8 cellular contexts compared by ENCODE assay signal in genomic region chr22:39471421-39472141, GRCh38. TPM values are rescaled to one million over a fixed set of nuclear protein-coding genes. Genes with fewer than 3 reads are reported as not detected.
DNase-seq lines count a peak whose midpoint lies in the region; ATAC-seq and TF ChIP-seq lines count a peak whose summit lies in the region.

No MANE protein-coding gene starts in this region.

- no peaks in the 10 kb centered on the region; the same call in 1 of the 2 replicates for H3K36me3 ChIP-seq in WERI-Rb-1
- no peaks in the 10 kb centered on the region for H3K36me3 ChIP-seq in suprapubic skin

- ATAC-seq in HG02981 (IDR thresholded peaks at IDR 0.05; ENCODE audit: unreplicated experiment) = peak; percentile 61

- peaks cover 47% of the 10 kb centered on the region for H3K4me1 ChIP-seq in suprapubic skin

- no peak for TF ChIP-seq POLR2A in suprapubic skin (IDR thresholded peaks at IDR 0.05)

- DNase-seq in NCI-H82 (lab: John Stamatoyannopoulos, UW) (peak; percentile 22), NCI-H82 treated with DMSO at 0.1 percent for 48 hours (lab: John Stamatoyannopoulos, UW; ENCODE audit: unreplicated experiment) (no peak), WERI-Rb-1 (peak; percentile 30), hepatic stellate cell (ENCODE audit: low spot score) (peak; percentile 93), suprapubic skin (ENCODE audit: low spot score in 2 of 2) (no peak), retina (no peak), NCI-H1092 (lab: John Stamatoyannopoulos, UW) (no peak)

- H3K27ac ChIP-seq in WERI-Rb-1 (peak overlapping the region; percentile 88), suprapubic skin (peak overlapping the region; percentile 70)

- TF ChIP-seq CTCF in WERI-Rb-1 (IDR thresholded peaks at IDR 0.05; ENCODE audit: low read depth, low read length) (no peak), suprapubic skin (IDR thresholded peaks at IDR 0.05) (no peak)

- no peaks in the 10 kb centered on the region for H3K27me3 ChIP-seq in WERI-Rb-1 (ENCODE audit: insufficient read depth, low read depth, severe bottlenecking)
- H3K27me3 ChIP-seq in suprapubic skin = no peaks in the 10 kb centered on the region

- 40% methylated on average over 13 of the region's 13 CpGs for WGBS in suprapubic skin

- H3K4me3 ChIP-seq in WERI-Rb-1 (ENCODE audit: low read depth, low read length) (no peak overlapping the region), suprapubic skin (no peak overlapping the region)

- H3K9me3 ChIP-seq in WERI-Rb-1 (ENCODE audit: severe bottlenecking) (no peaks in the 10 kb centered on the region), suprapubic skin (no peaks in the 10 kb centered on the region)

- TF ChIP-seq EP300 in suprapubic skin (IDR thresholded peaks at IDR 0.05) = no peak

RNA-seq across cellular contexts. Expression of gene MGAT3, which starts 14.8 kb away (rescaled TPM):
- 1 to 10 TPM; 2.2 to 3.7 (median 3.0) TPM for total RNA-seq in suprapubic skin

RNA-seq across cellular contexts. Expression of gene MIEF1, which starts 30.5 kb away (rescaled TPM):
- 10 to 100 TPM; 19.2 to 23.6 (median 23.4) TPM for total RNA-seq in suprapubic skin

RNA-seq across cellular contexts. Expression of gene ATF4, which starts 48.8 kb away (rescaled TPM):
- total RNA-seq in suprapubic skin = 100 to 1,000 TPM; 234 to 335 (median 284) TPM

Comparison
In these comparisons a context has a peak if more than half of its experiments do, and no peak if none do; other contexts are left out.
1. DNase-seq: peak in NCI-H82 (single experiment), WERI-Rb-1 (single experiment) and hepatic stellate cell (single experiment); none in NCI-H82 treated with DMSO at 0.1 percent for 48 hours (single experiment), suprapubic skin (0 of 2), retina (single experiment) and NCI-H1092 (single experiment).